ENCODE assay signal across 1 cellular context in the genomic region with DNA sequence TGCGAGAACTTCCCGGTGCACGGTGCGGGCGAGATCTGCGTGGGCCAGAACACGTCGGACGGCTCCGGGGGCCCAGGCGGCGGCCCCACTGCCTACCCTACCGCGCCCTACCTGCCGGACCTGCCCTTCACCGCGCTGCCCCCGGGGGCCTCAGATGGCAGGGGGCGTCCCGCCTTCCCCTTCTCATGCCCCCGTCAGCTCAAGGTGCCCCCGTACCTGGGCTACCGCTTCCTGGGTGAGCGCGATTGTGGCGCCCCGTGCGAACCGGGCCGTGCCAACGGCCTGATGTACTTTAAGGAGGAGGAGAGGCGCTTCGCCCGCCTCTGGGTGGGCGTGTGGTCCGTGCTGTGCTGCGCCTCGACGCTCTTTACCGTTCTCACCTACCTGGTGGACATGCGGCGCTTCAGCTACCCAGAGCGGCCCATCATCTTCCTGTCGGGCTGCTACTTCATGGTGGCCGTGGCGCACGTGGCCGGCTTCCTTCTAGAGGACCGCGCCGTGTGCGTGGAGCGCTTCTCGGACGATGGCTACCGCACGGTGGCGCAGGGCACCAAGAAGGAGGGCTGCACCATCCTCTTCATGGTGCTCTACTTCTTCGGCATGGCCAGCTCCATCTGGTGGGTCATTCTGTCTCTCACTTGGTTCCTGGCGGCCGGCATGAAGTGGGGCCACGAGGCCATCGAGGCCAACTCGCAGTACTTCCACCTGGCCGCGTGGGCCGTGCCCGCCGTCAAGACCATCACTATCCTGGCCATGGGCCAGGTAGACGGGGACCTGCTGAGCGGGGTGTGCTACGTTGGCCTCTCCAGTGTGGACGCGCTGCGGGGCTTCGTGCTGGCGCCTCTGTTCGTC.
A peak's percentile ranks its signal among the peaks of the same experiment; 100 is the strongest.
TF ChIP-seq lines count a peak whose summit lies in the region.

No MANE protein-coding gene starts in this region.

TF ChIP-seq in H1, 55 proteins besides CTCF, POLR2A, EP300 and RAD21 (continued from another document):
- peak; percentile 65; the same call in 1 of the 2 replicates for TF ChIP-seq E2F6 (IDR thresholded peaks at IDR 0.05)
- TF ChIP-seq CBX8 (IDR thresholded peaks at IDR 0.05; ENCODE audit: borderline replicate concordance, low read depth, low read length) = no peak
- TF ChIP-seq ATF2 (IDR thresholded peaks at IDR 0.05; ENCODE audit: low read length) = peak; percentile 33; the same call in 1 of the 2 replicates
- peak; percentile 1 for TF ChIP-seq TAF7 (optimal IDR thresholded peaks at IDR 0.05; ENCODE audit: borderline replicate concordance, low read depth, low read length)
- peak; percentile 95 for TF ChIP-seq MAX (IDR thresholded peaks at IDR 0.05)
- 0 out of 4 replicates have a peak, but pooled peaks of 1 of the 2 experiments have one; percentile 63 for TF ChIP-seq SIN3A (conservative IDR thresholded peaks at IDR 0.05 in 1 of 2, IDR thresholded peaks at IDR 0.05 in 1 of 2; ENCODE audit: low read depth in 1 of 2, low read length in 2 of 2)
- peak; percentile 84 for TF ChIP-seq SAP30 (IDR thresholded peaks at IDR 0.05; ENCODE audit: insufficient read depth, insufficient replicate concordance, low read length)
- TF ChIP-seq KDM4A (IDR thresholded peaks at IDR 0.05; ENCODE audit: low read depth, low read length, severe bottlenecking) = peak; percentile 24
- TF ChIP-seq BCL11A (IDR thresholded peaks at IDR 0.05; ENCODE audit: low read depth in 2 of 2, low read length in 2 of 2) = no peak
TF ChIP-seq in H1: peak in this region for 9.
